ENCODE assay signal across 9 cellular contexts in genomic region chr1:200029035-200029623, GRCh38. TPM values are rescaled to one million over a fixed set of nuclear protein-coding genes. Genes with fewer than 3 reads are reported as not detected.
A peak's percentile ranks its signal among the peaks of the same experiment; 100 is the strongest.
DNase-seq lines count a peak whose midpoint lies in the region; ATAC-seq and TF ChIP-seq lines count a peak whose summit lies in the region.
"Had no signal": no experiment of that assay in that cellular context is flagged by ENCODE, and none has a peak within 500 bp of the region (broad histone marks: within the 10 kb centered on the region; RNA-seq: fewer than 3 reads in every experiment).

No MANE protein-coding gene starts in this region.

- H2BK15ac ChIP-seq in IMR-90 (ENCODE audit: low read depth, low read length) = no peak overlapping the region

- no peak overlapping the region for H3K23ac ChIP-seq in IMR-90 (ENCODE audit: low read depth, low read length)

- H2BK20ac ChIP-seq in IMR-90 (ENCODE audit: low read depth, low read length) = no peak overlapping the region

- no peak overlapping the region for H4K91ac ChIP-seq in IMR-90 (ENCODE audit: insufficient read depth, low read depth, low read length)

- intact Hi-C loops in IMR-90 (cut with micrococcal nuclease) = no loop called here

- H3K27ac ChIP-seq in IMR-90 (ENCODE audit: insufficient read depth, low read length) = no peak overlapping the region

- H3K36me3 ChIP-seq in IMR-90 (ENCODE audit: control insufficient read depth, insufficient read depth, low read length) = no peaks in the 10 kb centered on the region
- no peaks in the 10 kb centered on the region for H3K36me3 ChIP-seq in neuron (ENCODE audit: insufficient read depth, low read length)

- no peak overlapping the region for H2BK5ac ChIP-seq in IMR-90 (ENCODE audit: low read depth, low read length, poor library complexity, severe bottlenecking)

- peak overlapping the region; percentile 33; the same call in 1 of the 2 replicates for H4K5ac ChIP-seq in IMR-90 (ENCODE audit: low read depth, low read length)

- H2AFZ ChIP-seq in IMR-90 (replicated peaks; ENCODE audit: low read length, poor library complexity) = peak overlapping the region; percentile 82
- H2AFZ ChIP-seq in neuron (ENCODE audit: low read depth, low read length) = peak overlapping the region; percentile 70

- TF ChIP-seq POLR2A in IMR-90 (IDR thresholded peaks at IDR 0.05; ENCODE audit: low read depth, low read length) = no peak

- DNase-seq in DMS53 (lab: John Stamatoyannopoulos, UW) (peak; percentile 94), IMR-90 (peak; percentile 36), T1000 (lab: John Stamatoyannopoulos, UW) (peak; percentile 19), fibroblast of mammary gland (ENCODE audit: low read depth) (no peak), kidney glomerular epithelial cell (lab: John Stamatoyannopoulos, UW) (no peak), activated gamma-delta T cell treated with Interleukin-2 at 50 U/mL for 16 hours (no peak)

- POLR2A ChIA-PET in IMR-90 (lab: Charles Lee; ENCODE audit: unreplicated experiment) = interaction anchor here (0.7 kb wide), 1 partner anchor 255 kb away, joined by 3 read pairs; no protein-coding TSS in a partner anchor

- in situ Hi-C loops in IMR-90 (cut with MboI; ENCODE audit: low sequenced_read_pairs) = no loop called here

- no peak overlapping the region for H2BK120ac ChIP-seq in IMR-90 (ENCODE audit: low read depth, low read length)

- H3K9me3 ChIP-seq in IMR-90 (ENCODE audit: control insufficient read depth, insufficient read depth, low read length) (peaks cover 6% of the 10 kb centered on the region), neuron (ENCODE audit: low read length) (peaks cover 4% of the 10 kb centered on the region)

- TF ChIP-seq CTCF in IMR-90 (conservative IDR thresholded peaks at IDR 0.05; ENCODE audit: low read depth, low read length) (no peak), fibroblast of mammary gland (conservative IDR thresholded peaks at IDR 0.05; ENCODE audit: control insufficient read depth, insufficient read depth, low read depth, low read length) (no peak)

- H3K14ac ChIP-seq in IMR-90 (replicated peaks; ENCODE audit: low read depth, low read length) = no peak overlapping the region

- dilution Hi-C loops in IMR-90 (cut with HindIII; ENCODE audit: low sequenced_read_pairs, unreplicated experiment) = no loop called here

- CTCF ChIA-PET in IMR-90 (lab: Yijun Ruan, JAX) = interaction anchor here (0.5 kb wide), 1 partner anchor 1085 kb away, joined by 3 read pairs; no protein-coding TSS in a partner anchor

- 0 out of 2 replicates have a peak, but pooled peaks cover 2% of the 10 kb centered on the region for H3K4me1 ChIP-seq in IMR-90 (ENCODE audit: control insufficient read depth, insufficient read depth, low read length)
- peaks cover 12% of the 10 kb centered on the region for H3K4me1 ChIP-seq in neuron (ENCODE audit: insufficient read depth, low read length)

- no TSS peak for BruUV-seq in IMR-90 (replicated peaks; lab: Mats Ljungman, UMichigan)

- peak overlapping the region; percentile 95 for H3K4me2 ChIP-seq in IMR-90 (ENCODE audit: low read depth, low read length)

- H4K8ac ChIP-seq in IMR-90 (ENCODE audit: low read depth in 2 of 2, low read length in 2 of 2) = peak overlapping the region; percentile 18 to 45; a peak in 1 of 4 replicates

- H3K27me3 ChIP-seq in IMR-90 (ENCODE audit: control insufficient read depth, insufficient read depth, low read length) (peaks cover 56% of the 10 kb centered on the region), neuron (ENCODE audit: insufficient read depth, low read length) (peaks cover 67% of the 10 kb centered on the region)

- peak overlapping the region; percentile 27; the same call in 1 of the 2 replicates for H3K9ac ChIP-seq in IMR-90 (ENCODE audit: low read depth, low read length)

- H3K18ac ChIP-seq in IMR-90 (ENCODE audit: low read depth, low read length) = no peak overlapping the region

- no peak overlapping the region for H2AK9ac ChIP-seq in IMR-90 (replicated peaks; ENCODE audit: low read depth, low read length, poor library complexity)

- no peaks in the 10 kb centered on the region for H3K9me1 ChIP-seq in IMR-90 (ENCODE audit: insufficient read depth, low read length)

- no peak overlapping the region for H2AK5ac ChIP-seq in IMR-90 (ENCODE audit: low read depth, low read length)

- H3K4me3 ChIP-seq in IMR-90 (ENCODE audit: insufficient read depth, low read depth, low read length) = peak overlapping the region; percentile 63
- H3K4me3 ChIP-seq in fibroblast of mammary gland (ENCODE audit: control insufficient read depth, low read depth, low read length) = peak overlapping the region; percentile 19
- H3K4me3 ChIP-seq in neuron (ENCODE audit: low read length) = peak overlapping the region; percentile 48

- no CpG with 5 or more reads among the region's 55 CpGs for WGBS in IMR-90 (ENCODE audit: extremely low coverage in 2 of 2, insufficient read length in 1 of 2), 2 experiments

- no peaks in the 10 kb centered on the region for H3K79me1 ChIP-seq in IMR-90 (ENCODE audit: low read depth in 1 of 2, low read length in 2 of 2)

- no peak overlapping the region for H3K4ac ChIP-seq in IMR-90 (ENCODE audit: low read depth, low read length)

- H3K56ac ChIP-seq in IMR-90 (ENCODE audit: extremely low read depth, insufficient read depth, low read length) = no peak overlapping the region

- peak; percentile 96 for ATAC-seq in IMR-90 (ENCODE audit: low read depth)
- no peak for ATAC-seq in HG02623 (IDR thresholded peaks at IDR 0.05; ENCODE audit: unreplicated experiment)

- no peaks in the 10 kb centered on the region for H4K20me1 ChIP-seq in IMR-90 (ENCODE audit: insufficient read depth, low read length)

- no peak for TF ChIP-seq RAD21 in IMR-90 (IDR thresholded peaks at IDR 0.05; ENCODE audit: low read length)

TF ChIP-seq in IMR-90, 13 proteins besides CTCF, POLR2A, EP300 and RAD21:
- TF ChIP-seq ELK1 (IDR thresholded peaks at IDR 0.05; ENCODE audit: borderline replicate concordance, low read depth, low read length) (no peak), CEBPB (IDR thresholded peaks at IDR 0.05; ENCODE audit: low read depth, low read length) (no peak)
TF ChIP-seq in IMR-90: peak in this region for 0.

RNA-seq across cellular contexts. Expression of gene NR5A2, which starts 1.6 kb away (rescaled TPM):
- under 0.01 and 0.18 TPM in 2 replicates for total RNA-seq in IMR-90 (2012; rRNA removed)
- 0.03 TPM in 2 replicates for polyA plus RNA-seq in IMR-90 (2012; rRNA removed)
- polyA plus RNA-seq in IMR-90 (2012; cell fraction: cytosol; rRNA removed) = not detected in 2 replicates
- 0.01 TPM in 1 of 2 replicates, not detected in the other for polyA plus RNA-seq in IMR-90 (2012; cell fraction: nucleus; rRNA removed; ENCODE audit: low replicate concordance)
- total RNA-seq: T-helper 2 cell treated with Interferon-gamma antibody and Interleukin-4, amounts not matched to agents 100 ng/mL and 5 ng/mL, for 36 hours had no signal

Comparison
In these comparisons a context has a peak if more than half of its experiments do, and no peak if none do; other contexts are left out.
1. DNase-seq: peak in DMS53 (single experiment), IMR-90 (single experiment) and T1000 (single experiment); none in fibroblast of mammary gland (single experiment), kidney glomerular epithelial cell (single experiment) and activated gamma-delta T cell treated with Interleukin-2 at 50 U/mL for 16 hours (single experiment).
2. Peak in every context shown above with its lines, with median percentiles within 50 percentile points of each other: H3K4me3 ChIP-seq.